Comparison of ENCODE assay signal across 1 cellular context in genomic region chr16:79037429-79038373, GRCh38.
A peak's percentile ranks its signal among the peaks of the same experiment; 100 is the strongest.
TF ChIP-seq lines count a peak whose summit lies in the region.

No MANE protein-coding gene starts in this region.

TF ChIP-seq in HepG2, 621 proteins besides CTCF, POLR2A, EP300 and RAD21 (continued from another document):
- TF ChIP-seq USF2 (IDR thresholded peaks at IDR 0.05; ENCODE audit: low read depth, low read length) (no peak), USF2 (CRISPR knock-in tag; IDR thresholded peaks at IDR 0.05; ENCODE audit: borderline replicate concordance) (no peak), PHF21A (CRISPR knock-in tag; IDR thresholded peaks at IDR 0.05) (no peak), ZBED4 (CRISPR knock-in tag; IDR thresholded peaks at IDR 0.05; ENCODE audit: borderline replicate concordance) (no peak), SOX13 (IDR thresholded peaks at IDR 0.05) (no peak), SOX13 (CRISPR knock-in tag; conservative IDR thresholded peaks at IDR 0.05 in 1 of 2, IDR thresholded peaks at IDR 0.05 in 1 of 2) (peak in 1 of 2 experiments; percentile 78; a peak in 2 of 4 replicates), ZNF10 (CRISPR knock-in tag; IDR thresholded peaks at IDR 0.05; ENCODE audit: borderline replicate concordance, low read depth) (no peak), ZNF263 (CRISPR knock-in tag; IDR thresholded peaks at IDR 0.05) (no peak), ZNF616 (CRISPR knock-in tag; IDR thresholded peaks at IDR 0.05; ENCODE audit: low read depth) (no peak), AKNA (CRISPR knock-in tag; IDR thresholded peaks at IDR 0.05; ENCODE audit: borderline replicate concordance) (no peak), CSRNP2 (CRISPR knock-in tag; conservative IDR thresholded peaks at IDR 0.05; ENCODE audit: low read depth) (no peak), ELK4 (CRISPR knock-in tag; IDR thresholded peaks at IDR 0.05; ENCODE audit: borderline replicate concordance) (no peak), TOE1 (CRISPR knock-in tag; IDR thresholded peaks at IDR 0.05) (no peak), IRF9 (CRISPR knock-in tag; IDR thresholded peaks at IDR 0.05; ENCODE audit: borderline replicate concordance) (no peak), ZNF660 (CRISPR knock-in tag; IDR thresholded peaks at IDR 0.05; ENCODE audit: borderline replicate concordance, low read depth) (no peak), ZNF550 (CRISPR knock-in tag; IDR thresholded peaks at IDR 0.05; ENCODE audit: borderline replicate concordance) (no peak), SIN3B (IDR thresholded peaks at IDR 0.05; ENCODE audit: low read length) (no peak), ZFP1 (CRISPR knock-in tag; IDR thresholded peaks at IDR 0.05) (no peak), SPEN (CRISPR knock-in tag; IDR thresholded peaks at IDR 0.05; ENCODE audit: low read depth) (no peak), ESRRA (CRISPR knock-in tag; IDR thresholded peaks at IDR 0.05; ENCODE audit: low read depth) (peak; percentile 49), MXI1 (IDR thresholded peaks at IDR 0.05; ENCODE audit: borderline replicate concordance, low read depth, low read length) (no peak), PHF5A (CRISPR knock-in tag; IDR thresholded peaks at IDR 0.05; ENCODE audit: low read depth, unreplicated experiment) (no peak), ZIK1 (CRISPR knock-in tag; IDR thresholded peaks at IDR 0.05; ENCODE audit: borderline replicate concordance, low read depth) (no peak), PAX8 (CRISPR knock-in tag; IDR thresholded peaks at IDR 0.05; ENCODE audit: borderline replicate concordance) (no peak), THAP8 (CRISPR knock-in tag; IDR thresholded peaks at IDR 0.05; ENCODE audit: borderline replicate concordance) (no peak), ZMYM4 (CRISPR knock-in tag; IDR thresholded peaks at IDR 0.05) (peak; percentile 9; the same call in 1 of the 2 replicates), HINFP (CRISPR knock-in tag; IDR thresholded peaks at IDR 0.05; ENCODE audit: low read depth) (0 out of 2 replicates have a peak, but pooled peaks have one; percentile 28), ZFP36L2 (CRISPR knock-in tag; IDR thresholded peaks at IDR 0.05) (no peak), ZNF614 (CRISPR knock-in tag; IDR thresholded peaks at IDR 0.05; ENCODE audit: borderline replicate concordance) (no peak), NAIF1 (CRISPR knock-in tag; IDR thresholded peaks at IDR 0.05; ENCODE audit: borderline replicate concordance) (no peak), NCOA2 (CRISPR knock-in tag; IDR thresholded peaks at IDR 0.05) (peak; percentile 14; the same call in 1 of the 2 replicates), ZMAT3 (CRISPR knock-in tag; conservative IDR thresholded peaks at IDR 0.05) (no peak), ZNF205 (CRISPR knock-in tag; IDR thresholded peaks at IDR 0.05) (no peak), ZNF878 (CRISPR knock-in tag; IDR thresholded peaks at IDR 0.05) (no peak), ZNF510 (CRISPR knock-in tag; IDR thresholded peaks at IDR 0.05; ENCODE audit: low read depth) (no peak), ZFY (CRISPR knock-in tag; IDR thresholded peaks at IDR 0.05) (no peak), BORCS8-MEF2B (CRISPR knock-in tag; IDR thresholded peaks at IDR 0.05) (no peak; the same call in 1 of the 2 replicates), ZBTB7A (CRISPR knock-in tag; IDR thresholded peaks at IDR 0.05) (no peak), ZC3H13 (CRISPR knock-in tag; IDR thresholded peaks at IDR 0.05) (no peak), ISL2 (CRISPR knock-in tag; IDR thresholded peaks at IDR 0.05) (no peak), TCF12 (IDR thresholded peaks at IDR 0.05) (no peak), TCF12 (CRISPR knock-in tag; IDR thresholded peaks at IDR 0.05) (no peak)
